ENCODE assay signal across 36 cellular contexts in the genomic region with DNA sequence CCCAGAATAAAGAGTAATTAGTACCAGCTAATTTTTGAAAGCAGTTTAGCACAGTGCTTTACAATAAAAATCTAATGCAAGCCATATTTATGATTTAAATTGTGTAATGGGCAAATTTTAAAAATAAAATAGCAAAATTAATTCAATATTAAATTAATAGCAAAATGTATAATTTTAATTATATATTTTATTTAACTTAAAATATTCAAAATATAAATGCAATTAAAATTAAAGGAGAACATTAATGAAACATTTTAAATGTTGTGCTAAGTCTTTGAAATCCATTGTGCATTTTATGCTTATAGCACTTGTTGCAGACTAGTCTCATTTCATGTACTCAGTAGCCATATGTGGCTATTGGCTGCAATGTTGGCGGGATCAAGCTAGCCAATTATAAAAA.
"Had no signal": no experiment of that assay in that cellular context is flagged by ENCODE, and none has a peak within 500 bp of the region (broad histone marks: within the 10 kb centered on the region; RNA-seq: fewer than 3 reads in every experiment).

No MANE protein-coding gene starts in this region.

- H3K36me3 Mint-ChIP-seq: activated CD8-positive, alpha-beta memory T cell treated with anti-CD3 and anti-CD28 coated beads, Interleukin-2, amount 10 ng/mL, durations not matched to agents 7 days and 5 days; activated naive CD4-positive, alpha-beta T cell treated with anti-CD3 and anti-CD28 coated beads, Interleukin-2, amount 10 ng/mL, durations not matched to agents 7 days and 5 days; activated naive CD8-positive, alpha-beta T cell treated with anti-CD3 and anti-CD28 coated beads, Interleukin-2, amount 10 ng/mL, durations not matched to agents 7 days and 5 days had no signal

- ATAC-seq: activated CD4-positive, alpha-beta T cell treated with anti-CD3 and anti-CD28 coated beads for 36 hours; activated CD4-positive, CD25-positive, alpha-beta regulatory T cell treated with anti-CD3 and anti-CD28 coated beads, Interleukin-2, amount 50 U/mL, for 24 hours; activated CD8-positive, alpha-beta memory T cell treated with anti-CD3 and anti-CD28 coated beads, Interleukin-2, amount 10 ng/mL, durations not matched to agents 7 days and 5 days; activated CD8-positive, alpha-beta T cell treated with anti-CD3 and anti-CD28 coated beads, Interleukin-2, amount 10 ng/mL, durations not matched to agents 7 days and 5 days; activated naive CD8-positive, alpha-beta T cell treated with anti-CD3 and anti-CD28 coated beads, Interleukin-2, amount 50 U/mL, for 24 hours had no signal

- H3K27ac Mint-ChIP-seq: activated CD4-positive, alpha-beta memory T cell treated with anti-CD3 and anti-CD28 coated beads, Interleukin-2, amount 10 ng/mL, durations not matched to agents 7 days and 5 days; activated CD4-positive, alpha-beta T cell treated with anti-CD3 and anti-CD28 coated beads for 36 hours; activated CD4-positive, alpha-beta T cell treated with anti-CD3 and anti-CD28 coated beads, Interleukin-2, amount 10 ng/mL, durations not matched to agents 7 days and 5 days; activated CD8-positive, alpha-beta memory T cell treated with anti-CD3 and anti-CD28 coated beads, Interleukin-2, amount 10 ng/mL, durations not matched to agents 7 days and 5 days; activated CD8-positive, alpha-beta T cell treated with anti-CD3 and anti-CD28 coated beads, Interleukin-2, amount 10 ng/mL, durations not matched to agents 7 days and 5 days; activated naive CD4-positive, alpha-beta T cell treated with anti-CD3 and anti-CD28 coated beads, Interleukin-2, amount 10 ng/mL, durations not matched to agents 7 days and 5 days; activated naive CD4-positive, alpha-beta T cell treated with anti-CD3 and anti-CD28 coated beads, Interleukin-2, amount 50 U/mL, for 24 hours; activated naive CD8-positive, alpha-beta T cell; activated naive CD8-positive, alpha-beta T cell treated with anti-CD3 and anti-CD28 coated beads, Interleukin-2, amount 10 ng/mL, durations not matched to agents 7 days and 5 days; activated naive CD8-positive, alpha-beta T cell treated with anti-CD3 and anti-CD28 coated beads, Interleukin-2, amount 50 U/mL, for 24 hours; activated T-cell treated with anti-CD3 and anti-CD28 coated beads, Interleukin-2, amount 50 U/mL, for 24 hours; activated T-helper 2 cell treated with anti-CD3 and anti-CD28 coated beads, Interferon-gamma antibody, Interleukin-2, Interleukin-4, amounts not matched to agents 10 μg/mL and 5 μg/mL and 100 μg/mL, durations not matched to agents 14 hours and 24 hours and 36 hours; brain; T-helper 1 cell treated with Interleukin-12 subunit alpha and Interleukin-12 subunit beta and Interleukin-4 antibody, amounts not matched to agents 30 μg/mL and 1 μg/mL, for 36 hours; T-helper 2 cell treated with Interferon-gamma antibody and Interleukin-4, amounts not matched to agents 5 μg/mL and 100 μg/mL, for 36 hours had no signal

- H3K27me3 Mint-ChIP-seq: activated CD4-positive, alpha-beta memory T cell treated with anti-CD3 and anti-CD28 coated beads, Interleukin-2, amount 10 ng/mL, durations not matched to agents 7 days and 5 days; activated CD4-positive, alpha-beta T cell treated with anti-CD3 and anti-CD28 coated beads for 36 hours; activated CD8-positive, alpha-beta memory T cell treated with anti-CD3 and anti-CD28 coated beads, Interleukin-2, amount 10 ng/mL, durations not matched to agents 7 days and 5 days; activated naive CD4-positive, alpha-beta T cell treated with anti-CD3 and anti-CD28 coated beads, Interleukin-2, amount 10 ng/mL, durations not matched to agents 7 days and 5 days; activated naive CD4-positive, alpha-beta T cell treated with anti-CD3 and anti-CD28 coated beads, Interleukin-2, amount 50 U/mL, for 24 hours; activated naive CD8-positive, alpha-beta T cell; activated naive CD8-positive, alpha-beta T cell treated with anti-CD3 and anti-CD28 coated beads, Interleukin-2, amount 50 U/mL, for 24 hours; activated T-cell treated with anti-CD3 and anti-CD28 coated beads, Interleukin-2, amount 50 U/mL, for 24 hours; brain; central memory CD8-positive, alpha-beta T cell had no signal

- FAIRE-seq: bronchial epithelial cell, TTC549 had no signal

- DNase-seq: activated CD4-positive, alpha-beta memory T cell treated with anti-CD3 and anti-CD28 coated beads, Interleukin-2, amount 10 ng/mL, durations not matched to agents 7 days and 5 days; activated CD4-positive, alpha-beta T cell treated with anti-CD3 and anti-CD28 coated beads for 1 hour; activated CD4-positive, alpha-beta T cell treated with anti-CD3 and anti-CD28 coated beads for 36 hours; activated CD4-positive, alpha-beta T cell treated with anti-CD3 and anti-CD28 coated beads for 48 hours; activated CD4-positive, alpha-beta T cell treated with anti-CD3 and anti-CD28 coated beads, Interleukin-2, amount 10 ng/mL, durations not matched to agents 7 days and 5 days; activated CD4-positive, alpha-beta T cell treated with anti-CD3 and anti-CD28 coated beads, Interleukin-2, amount 50 U/mL, for 48 hours; activated CD4-positive, CD25-positive, alpha-beta regulatory T cell; activated CD8-positive, alpha-beta memory T cell treated with anti-CD3 and anti-CD28 coated beads for 24 hours; activated CD8-positive, alpha-beta memory T cell treated with anti-CD3 and anti-CD28 coated beads, Interleukin-2, amount 10 ng/mL, durations not matched to agents 7 days and 5 days; activated CD8-positive, alpha-beta memory T cell treated with anti-CD3 and anti-CD28 coated beads, Interleukin-2, amount 50 U/mL, for 48 hours; activated CD8-positive, alpha-beta T cell treated with anti-CD3 and anti-CD28 coated beads, Interleukin-2, amount 10 ng/mL, durations not matched to agents 7 days and 5 days; activated effector memory CD4-positive, alpha-beta T cell treated with Interleukin-2 at 50 U/mL for 16 hours; activated gamma-delta T cell; activated naive CD4-positive, alpha-beta T cell treated with anti-CD3 and anti-CD28 coated beads, Interleukin-2, amount 10 ng/mL, durations not matched to agents 7 days and 5 days; activated naive CD4-positive, alpha-beta T cell treated with Interleukin-2 at 50 U/mL for 16 hours; activated naive CD8-positive, alpha-beta T cell treated with anti-CD3 and anti-CD28 coated beads, Interleukin-2, amount 10 ng/mL, durations not matched to agents 7 days and 5 days; activated naive CD8-positive, alpha-beta T cell treated with anti-CD3 and anti-CD28 coated beads, Interleukin-2, amount 50 U/mL, for 24 hours; activated T-cell treated with anti-CD3 and anti-CD28 coated beads, Interleukin-2, amount 50 U/mL, for 24 hours; activated T-cell treated with anti-CD3 and anti-CD28 coated beads, Interleukin-2, amount 50 U/mL, for 48 hours; amygdala; anterior cingulate cortex; caudate nucleus; cerebellar nuclear complex; T-helper 1 cell; T-helper 2 cell; T-helper 9 cell had no signal

- H3K4me3 Mint-ChIP-seq: activated CD4-positive, alpha-beta memory T cell treated with anti-CD3 and anti-CD28 coated beads, Interleukin-2, amount 10 ng/mL, durations not matched to agents 7 days and 5 days; activated CD4-positive, alpha-beta T cell treated with anti-CD3 and anti-CD28 coated beads for 36 hours; activated CD4-positive, alpha-beta T cell treated with anti-CD3 and anti-CD28 coated beads, Interleukin-2, amount 10 ng/mL, durations not matched to agents 7 days and 5 days; activated CD8-positive, alpha-beta memory T cell treated with anti-CD3 and anti-CD28 coated beads, Interleukin-2, amount 10 ng/mL, durations not matched to agents 7 days and 5 days; activated CD8-positive, alpha-beta T cell treated with anti-CD3 and anti-CD28 coated beads, Interleukin-2, amount 10 ng/mL, durations not matched to agents 7 days and 5 days; activated naive CD4-positive, alpha-beta T cell treated with anti-CD3 and anti-CD28 coated beads, Interleukin-2, amount 10 ng/mL, durations not matched to agents 7 days and 5 days; activated naive CD4-positive, alpha-beta T cell treated with anti-CD3 and anti-CD28 coated beads, Interleukin-2, amount 50 U/mL, for 24 hours; activated naive CD8-positive, alpha-beta T cell; activated naive CD8-positive, alpha-beta T cell treated with anti-CD3 and anti-CD28 coated beads, Interleukin-2, amount 10 ng/mL, durations not matched to agents 7 days and 5 days; activated naive CD8-positive, alpha-beta T cell treated with anti-CD3 and anti-CD28 coated beads, Interleukin-2, amount 50 U/mL, for 24 hours; activated T-cell treated with anti-CD3 and anti-CD28 coated beads, Interleukin-2, amount 50 U/mL, for 24 hours; brain; central memory CD8-positive, alpha-beta T cell; T-helper 1 cell treated with Interleukin-12 subunit alpha and Interleukin-12 subunit beta and Interleukin-4 antibody, amounts not matched to agents 30 μg/mL and 1 μg/mL, for 36 hours; T-helper 2 cell treated with Interferon-gamma antibody and Interleukin-4, amounts not matched to agents 5 μg/mL and 100 μg/mL, for 36 hours had no signal

- H3K4me1 Mint-ChIP-seq: activated CD4-positive, alpha-beta memory T cell treated with anti-CD3 and anti-CD28 coated beads, Interleukin-2, amount 10 ng/mL, durations not matched to agents 7 days and 5 days; activated CD4-positive, alpha-beta T cell treated with anti-CD3 and anti-CD28 coated beads for 36 hours; activated CD4-positive, alpha-beta T cell treated with anti-CD3 and anti-CD28 coated beads, Interleukin-2, amount 10 ng/mL, durations not matched to agents 7 days and 5 days; activated CD8-positive, alpha-beta memory T cell treated with anti-CD3 and anti-CD28 coated beads, Interleukin-2, amount 10 ng/mL, durations not matched to agents 7 days and 5 days; activated naive CD4-positive, alpha-beta T cell treated with anti-CD3 and anti-CD28 coated beads, Interleukin-2, amount 10 ng/mL, durations not matched to agents 7 days and 5 days; activated naive CD4-positive, alpha-beta T cell treated with anti-CD3 and anti-CD28 coated beads, Interleukin-2, amount 50 U/mL, for 24 hours; activated naive CD8-positive, alpha-beta T cell treated with anti-CD3 and anti-CD28 coated beads, Interleukin-2, amount 50 U/mL, for 24 hours; central memory CD8-positive, alpha-beta T cell had no signal

- H3K9me3 Mint-ChIP-seq: activated CD4-positive, alpha-beta memory T cell treated with anti-CD3 and anti-CD28 coated beads, Interleukin-2, amount 10 ng/mL, durations not matched to agents 7 days and 5 days; activated CD4-positive, alpha-beta T cell treated with anti-CD3 and anti-CD28 coated beads, Interleukin-2, amount 10 ng/mL, durations not matched to agents 7 days and 5 days; activated naive CD4-positive, alpha-beta T cell treated with anti-CD3 and anti-CD28 coated beads, Interleukin-2, amount 10 ng/mL, durations not matched to agents 7 days and 5 days; activated naive CD8-positive, alpha-beta T cell treated with anti-CD3 and anti-CD28 coated beads, Interleukin-2, amount 10 ng/mL, durations not matched to agents 7 days and 5 days; activated T-helper 2 cell treated with anti-CD3 and anti-CD28 coated beads, Interferon-gamma antibody, Interleukin-2, Interleukin-4, amounts not matched to agents 10 μg/mL and 5 μg/mL and 100 μg/mL, durations not matched to agents 14 hours and 24 hours and 36 hours; T-helper 1 cell treated with Interleukin-12 subunit alpha and Interleukin-12 subunit beta and Interleukin-4 antibody, amounts not matched to agents 30 μg/mL and 1 μg/mL, for 36 hours; T-helper 2 cell treated with Interferon-gamma antibody and Interleukin-4, amounts not matched to agents 5 μg/mL and 100 μg/mL, for 36 hours had no signal
